Comparison of ENCODE assay signal across 8 cellular contexts in genomic region chr15:75948761-75949296, GRCh38.
"Had no signal": no experiment of that assay in that cellular context is flagged by ENCODE, and none has a peak within 500 bp of the region (broad histone marks: within the 10 kb centered on the region; RNA-seq: fewer than 3 reads in every experiment).

No MANE protein-coding gene starts in this region.

- H3K27ac ChIP-seq: GM23248, HL-60 had no signal

- ATAC-seq: HCT116 had no signal

- H3K9ac ChIP-seq: GM23248 had no signal

- DNase-seq: GM23248, GOT3, H7, HFFc6, KG1 had no signal

- H2AFZ ChIP-seq: GM23248 had no signal

- H3K9me3 ChIP-seq: HAP-1 had no signal

- H3K36me3 ChIP-seq: HAP-1 had no signal

- H3K4me3 ChIP-seq: GM23248, HAP-1 had no signal
